ENCODE assay signal across 1 cellular context in genomic region chr10:96584035-96584434, GRCh38.
TF ChIP-seq lines count a peak whose summit lies in the region.

No MANE protein-coding gene starts in this region.

TF ChIP-seq in HepG2, 621 proteins besides CTCF, POLR2A, EP300 and RAD21 (continued from another document):
- TF ChIP-seq, protein P1, sequence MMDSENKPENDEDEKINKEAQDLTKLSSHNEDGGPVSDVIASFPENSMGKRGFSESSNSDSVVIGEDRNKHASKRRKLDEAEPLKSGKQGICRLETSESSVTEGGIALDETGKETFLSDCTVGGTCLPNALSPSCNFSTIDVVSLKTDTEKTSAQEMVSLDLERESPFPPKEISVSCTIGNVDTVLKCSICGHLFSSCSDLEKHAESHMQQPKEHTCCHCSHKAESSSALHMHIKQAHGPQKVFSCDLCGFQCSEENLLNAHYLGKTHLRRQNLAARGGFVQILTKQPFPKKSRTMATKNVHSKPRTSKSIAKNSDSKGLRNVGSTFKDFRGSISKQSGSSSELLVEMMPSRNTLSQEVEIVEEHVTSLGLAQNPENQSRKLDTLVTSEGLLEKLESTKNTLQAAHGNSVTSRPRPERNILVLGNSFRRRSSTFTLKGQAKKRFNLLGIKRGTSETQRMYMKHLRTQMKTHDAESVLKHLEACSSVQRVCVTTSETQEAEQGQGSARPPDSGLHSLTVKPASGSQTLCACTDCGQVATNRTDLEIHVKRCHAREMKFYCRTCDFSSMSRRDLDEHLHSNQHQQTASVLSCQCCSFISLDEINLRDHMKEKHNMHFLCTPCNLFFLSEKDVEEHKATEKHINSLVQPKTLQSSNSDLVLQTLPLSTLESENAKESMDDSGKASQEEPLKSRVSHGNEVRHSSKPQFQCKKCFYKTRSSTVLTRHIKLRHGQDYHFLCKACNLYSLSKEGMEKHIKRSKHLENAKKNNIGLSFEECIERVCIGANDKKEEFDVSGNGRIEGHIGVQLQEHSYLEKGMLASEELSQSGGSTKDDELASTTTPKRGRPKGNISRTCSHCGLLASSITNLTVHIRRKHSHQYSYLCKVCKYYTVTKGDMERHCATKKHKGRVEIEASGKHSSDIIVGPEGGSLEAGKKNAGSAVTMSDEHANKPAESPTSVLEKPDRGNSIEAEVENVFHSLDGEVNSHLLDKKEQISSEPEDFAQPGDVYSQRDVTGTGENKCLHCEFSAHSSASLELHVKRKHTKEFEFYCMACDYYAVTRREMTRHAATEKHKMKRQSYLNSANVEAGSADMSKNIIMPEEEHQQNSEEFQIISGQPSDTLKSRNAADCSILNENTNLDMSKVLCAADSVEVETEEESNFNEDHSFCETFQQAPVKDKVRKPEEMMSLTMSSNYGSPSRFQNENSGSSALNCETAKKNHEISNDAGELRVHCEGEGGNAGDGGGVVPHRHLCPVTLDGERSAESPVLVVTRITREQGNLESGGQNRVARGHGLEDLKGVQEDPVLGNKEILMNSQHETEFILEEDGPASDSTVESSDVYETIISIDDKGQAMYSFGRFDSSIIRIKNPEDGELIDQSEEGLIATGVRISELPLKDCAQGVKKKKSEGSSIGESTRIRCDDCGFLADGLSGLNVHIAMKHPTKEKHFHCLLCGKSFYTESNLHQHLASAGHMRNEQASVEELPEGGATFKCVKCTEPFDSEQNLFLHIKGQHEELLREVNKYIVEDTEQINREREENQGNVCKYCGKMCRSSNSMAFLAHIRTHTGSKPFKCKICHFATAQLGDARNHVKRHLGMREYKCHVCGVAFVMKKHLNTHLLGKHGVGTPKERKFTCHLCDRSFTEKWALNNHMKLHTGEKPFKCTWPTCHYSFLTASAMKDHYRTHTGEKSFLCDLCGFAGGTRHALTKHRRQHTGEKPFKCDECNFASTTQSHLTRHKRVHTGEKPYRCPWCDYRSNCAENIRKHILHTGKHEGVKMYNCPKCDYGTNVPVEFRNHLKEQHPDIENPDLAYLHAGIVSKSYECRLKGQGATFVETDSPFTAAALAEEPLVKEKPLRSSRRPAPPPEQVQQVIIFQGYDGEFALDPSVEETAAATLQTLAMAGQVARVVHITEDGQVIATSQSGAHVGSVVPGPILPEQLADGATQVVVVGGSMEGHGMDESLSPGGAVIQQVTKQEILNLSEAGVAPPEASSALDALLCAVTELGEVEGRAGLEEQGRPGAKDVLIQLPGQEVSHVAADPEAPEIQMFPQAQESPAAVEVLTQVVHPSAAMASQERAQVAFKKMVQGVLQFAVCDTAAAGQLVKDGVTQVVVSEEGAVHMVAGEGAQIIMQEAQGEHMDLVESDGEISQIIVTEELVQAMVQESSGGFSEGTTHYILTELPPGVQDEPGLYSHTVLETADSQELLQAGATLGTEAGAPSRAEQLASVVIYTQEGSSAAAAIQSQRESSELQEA (CRISPR knock-in tag; IDR thresholded peaks at IDR 0.05; ENCODE audit: not compliant biosample characterization) = no peak
- TF ChIP-seq SYNCRIP (IDR thresholded peaks at IDR 0.05; ENCODE audit: insufficient read depth, low read depth, low read length) (no peak), HOXD1 (CRISPR knock-in tag; IDR thresholded peaks at IDR 0.05) (no peak), U2AF1 (optimal IDR thresholded peaks at IDR 0.05; ENCODE audit: low read depth, low read length) (no peak), ZNF589 (CRISPR knock-in tag; conservative IDR thresholded peaks at IDR 0.05) (no peak), KLF11 (CRISPR knock-in tag; IDR thresholded peaks at IDR 0.05) (no peak), ZBTB42 (CRISPR knock-in tag; IDR thresholded peaks at IDR 0.05) (no peak), YEATS4 (CRISPR knock-in tag; IDR thresholded peaks at IDR 0.05; ENCODE audit: borderline replicate concordance) (no peak), ZSCAN20 (CRISPR knock-in tag; IDR thresholded peaks at IDR 0.05; ENCODE audit: borderline replicate concordance) (no peak), ZNF224 (CRISPR knock-in tag; IDR thresholded peaks at IDR 0.05) (no peak), CERS6 (CRISPR knock-in tag; IDR thresholded peaks at IDR 0.05) (no peak), ZNF383 (CRISPR knock-in tag; IDR thresholded peaks at IDR 0.05; ENCODE audit: borderline replicate concordance) (no peak), ZFY (CRISPR knock-in tag; IDR thresholded peaks at IDR 0.05) (no peak), KLF13 (CRISPR knock-in tag; IDR thresholded peaks at IDR 0.05) (no peak), ZNF251 (CRISPR knock-in tag; IDR thresholded peaks at IDR 0.05) (no peak)
- TF ChIP-seq, protein P2, sequence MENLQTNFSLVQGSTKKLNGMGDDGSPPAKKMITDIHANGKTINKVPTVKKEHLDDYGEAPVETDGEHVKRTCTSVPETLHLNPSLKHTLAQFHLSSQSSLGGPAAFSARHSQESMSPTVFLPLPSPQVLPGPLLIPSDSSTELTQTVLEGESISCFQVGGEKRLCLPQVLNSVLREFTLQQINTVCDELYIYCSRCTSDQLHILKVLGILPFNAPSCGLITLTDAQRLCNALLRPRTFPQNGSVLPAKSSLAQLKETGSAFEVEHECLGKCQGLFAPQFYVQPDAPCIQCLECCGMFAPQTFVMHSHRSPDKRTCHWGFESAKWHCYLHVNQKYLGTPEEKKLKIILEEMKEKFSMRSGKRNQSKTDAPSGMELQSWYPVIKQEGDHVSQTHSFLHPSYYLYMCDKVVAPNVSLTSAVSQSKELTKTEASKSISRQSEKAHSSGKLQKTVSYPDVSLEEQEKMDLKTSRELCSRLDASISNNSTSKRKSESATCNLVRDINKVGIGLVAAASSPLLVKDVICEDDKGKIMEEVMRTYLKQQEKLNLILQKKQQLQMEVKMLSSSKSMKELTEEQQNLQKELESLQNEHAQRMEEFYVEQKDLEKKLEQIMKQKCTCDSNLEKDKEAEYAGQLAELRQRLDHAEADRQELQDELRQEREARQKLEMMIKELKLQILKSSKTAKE (CRISPR knock-in tag; IDR thresholded peaks at IDR 0.05; ENCODE audit: borderline replicate concordance) = no peak
- TF ChIP-seq, protein P3, sequence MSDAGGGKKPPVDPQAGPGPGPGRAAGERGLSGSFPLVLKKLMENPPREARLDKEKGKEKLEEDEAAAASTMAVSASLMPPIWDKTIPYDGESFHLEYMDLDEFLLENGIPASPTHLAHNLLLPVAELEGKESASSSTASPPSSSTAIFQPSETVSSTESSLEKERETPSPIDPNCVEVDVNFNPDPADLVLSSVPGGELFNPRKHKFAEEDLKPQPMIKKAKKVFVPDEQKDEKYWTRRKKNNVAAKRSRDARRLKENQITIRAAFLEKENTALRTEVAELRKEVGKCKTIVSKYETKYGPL (CRISPR knock-in tag; IDR thresholded peaks at IDR 0.05) = no peak
